In the genomic region with DNA sequence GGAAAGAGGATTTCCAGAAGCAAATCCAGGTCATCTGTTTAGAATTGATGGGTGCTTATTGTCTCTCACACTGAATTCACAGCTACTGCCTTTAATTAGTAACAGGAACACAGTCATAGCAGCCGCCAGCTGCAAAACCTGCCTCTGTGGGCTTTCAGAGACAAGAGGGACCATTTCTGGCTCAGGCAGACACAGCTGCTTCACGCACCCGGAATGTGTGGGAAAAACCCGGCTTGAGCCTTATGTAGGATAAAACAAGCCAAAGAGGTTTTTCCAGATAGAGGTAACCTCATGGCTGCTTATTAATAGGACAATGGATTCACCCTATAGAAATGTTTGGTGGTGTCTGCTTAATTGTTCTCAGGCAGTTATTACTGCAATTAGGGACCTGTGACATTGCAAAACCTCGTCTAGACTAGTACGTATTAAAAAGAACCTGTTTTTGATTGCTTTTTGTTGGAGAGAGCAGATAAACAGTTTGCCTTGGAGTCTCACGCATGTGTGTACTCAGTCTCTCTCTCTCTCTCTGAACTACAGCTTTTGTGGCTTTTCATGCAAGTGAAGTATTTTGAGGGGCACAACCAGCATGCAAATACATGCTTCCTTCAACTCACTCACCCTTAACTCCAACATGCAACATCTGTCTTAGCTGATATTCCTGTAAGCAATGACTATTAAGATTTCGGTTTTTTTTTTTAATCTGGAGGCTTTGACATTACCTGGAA, we compare ENCODE assay signal across 10 cellular contexts.
DNase-seq lines count a peak whose midpoint lies in the region; ATAC-seq, FAIRE-seq and TF ChIP-seq lines count a peak whose summit lies in the region.
"Had no signal": no experiment of that assay in that cellular context is flagged by ENCODE, and none has a peak within 500 bp of the region (broad histone marks: within the 10 kb centered on the region; RNA-seq: fewer than 3 reads in every experiment).

No MANE protein-coding gene starts in this region.

- FAIRE-seq in pancreas (lab: Jason Lieb, UNC): no peak

- H3K9me3 ChIP-seq in pancreas: no peaks in the 10 kb centered on the region

- peak; percentile 86 for ATAC-seq in GM19324 (IDR thresholded peaks at IDR 0.05; ENCODE audit: low FRiP score, unreplicated experiment)
- ATAC-seq in HG03520 (IDR thresholded peaks at IDR 0.05; ENCODE audit: unreplicated experiment): peak; percentile 83
- ATAC-seq in pancreas: peak; percentile 43 to 80 (median 71)
- ATAC-seq in omental fat pad (ENCODE audit: low FRiP score): no peak

- peaks cover 0 to 7% (median 0%) of the 10 kb centered on the region in 3 donors for H3K4me1 ChIP-seq in pancreas

- H3K4me3 ChIP-seq in pancreas: no peak overlapping the region

- no peak for TF ChIP-seq CTCF in pancreas (IDR thresholded peaks at IDR 0.05)
- no peak for TF ChIP-seq CTCF in omental fat pad (IDR thresholded peaks at IDR 0.05)

- intact Hi-C loops in pancreas (cut with DNase I): no loop called here

- 17 to 18% methylated on average over 8 of the region's 8 CpGs for WGBS in pancreas, 2 donors

- DNase-seq in dermis blood vessel endothelial cell (peak; percentile 68), pancreas (peak in 5 of 6 donors; percentile 10 to 57 (median 19)), SKM-1 treated with dmso at 0.1 percent for 144 hours (lab: John Stamatoyannopoulos, UW; ENCODE audit: unreplicated experiment) (no peak), omental fat pad (ENCODE audit: low spot score) (no peak), cerebellar nuclear complex (lab: John Stamatoyannopoulos, UW) (no peak)
- DNase-seq in stimulated activated CD4-positive, alpha-beta T cell treated with anti-CD3 and anti-CD28 coated beads, Interleukin-2, amount 100 ng/mL, for 24 hours: no peak
- DNase-seq: activated CD4-positive, alpha-beta T cell treated with anti-CD3 and anti-CD28 coated beads for 4 hours; NCI-H524 treated with DMSO at 0.1 percent for 48 hours had no signal

- H3K27ac ChIP-seq in pancreas: no peak overlapping the region

- H3K36me3 ChIP-seq in pancreas: no peaks in the 10 kb centered on the region

- H3K27me3 ChIP-seq in pancreas: no peaks in the 10 kb centered on the region

Comparison
In these comparisons a context has a peak if more than half of its experiments do, and no peak if none do; other contexts are left out.
1. DNase-seq: peak in dermis blood vessel endothelial cell (single experiment) and pancreas (5 of 6); none in stimulated activated CD4-positive, alpha-beta T cell treated with anti-CD3 and anti-CD28 coated beads, Interleukin-2, amount 100 ng/mL, for 24 hours (0 of 2), SKM-1 treated with dmso at 0.1 percent for 144 hours (single experiment), omental fat pad (single experiment) and cerebellar nuclear complex (0 of 2).